1 cellular context compared by ENCODE assay signal in the genomic region with DNA sequence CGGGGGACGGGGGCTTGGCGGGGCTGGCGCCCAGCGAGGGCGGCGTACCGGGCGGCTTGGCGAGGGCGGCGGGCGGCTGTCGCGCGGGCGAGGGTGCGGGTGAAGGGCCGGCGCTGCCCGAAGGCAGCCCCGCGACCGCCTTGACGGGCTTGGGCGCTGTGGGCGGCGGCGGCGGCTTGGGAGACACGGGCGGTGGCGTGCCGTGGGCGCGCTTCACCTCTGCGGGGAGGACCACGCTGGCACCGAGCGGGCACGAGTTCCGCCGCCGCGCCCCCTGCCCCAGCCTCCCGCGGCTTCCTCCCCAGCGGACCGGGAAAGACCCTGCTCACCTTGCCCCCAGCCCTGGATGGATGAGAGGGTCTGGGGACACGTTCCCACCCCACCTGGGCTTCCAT.
TF ChIP-seq lines count a peak whose summit lies in the region.

No MANE protein-coding gene starts in this region.

TF ChIP-seq in GM23338, 12 proteins besides CTCF, POLR2A, EP300 and RAD21 (continued from another document):
- TF ChIP-seq, protein P1, sequence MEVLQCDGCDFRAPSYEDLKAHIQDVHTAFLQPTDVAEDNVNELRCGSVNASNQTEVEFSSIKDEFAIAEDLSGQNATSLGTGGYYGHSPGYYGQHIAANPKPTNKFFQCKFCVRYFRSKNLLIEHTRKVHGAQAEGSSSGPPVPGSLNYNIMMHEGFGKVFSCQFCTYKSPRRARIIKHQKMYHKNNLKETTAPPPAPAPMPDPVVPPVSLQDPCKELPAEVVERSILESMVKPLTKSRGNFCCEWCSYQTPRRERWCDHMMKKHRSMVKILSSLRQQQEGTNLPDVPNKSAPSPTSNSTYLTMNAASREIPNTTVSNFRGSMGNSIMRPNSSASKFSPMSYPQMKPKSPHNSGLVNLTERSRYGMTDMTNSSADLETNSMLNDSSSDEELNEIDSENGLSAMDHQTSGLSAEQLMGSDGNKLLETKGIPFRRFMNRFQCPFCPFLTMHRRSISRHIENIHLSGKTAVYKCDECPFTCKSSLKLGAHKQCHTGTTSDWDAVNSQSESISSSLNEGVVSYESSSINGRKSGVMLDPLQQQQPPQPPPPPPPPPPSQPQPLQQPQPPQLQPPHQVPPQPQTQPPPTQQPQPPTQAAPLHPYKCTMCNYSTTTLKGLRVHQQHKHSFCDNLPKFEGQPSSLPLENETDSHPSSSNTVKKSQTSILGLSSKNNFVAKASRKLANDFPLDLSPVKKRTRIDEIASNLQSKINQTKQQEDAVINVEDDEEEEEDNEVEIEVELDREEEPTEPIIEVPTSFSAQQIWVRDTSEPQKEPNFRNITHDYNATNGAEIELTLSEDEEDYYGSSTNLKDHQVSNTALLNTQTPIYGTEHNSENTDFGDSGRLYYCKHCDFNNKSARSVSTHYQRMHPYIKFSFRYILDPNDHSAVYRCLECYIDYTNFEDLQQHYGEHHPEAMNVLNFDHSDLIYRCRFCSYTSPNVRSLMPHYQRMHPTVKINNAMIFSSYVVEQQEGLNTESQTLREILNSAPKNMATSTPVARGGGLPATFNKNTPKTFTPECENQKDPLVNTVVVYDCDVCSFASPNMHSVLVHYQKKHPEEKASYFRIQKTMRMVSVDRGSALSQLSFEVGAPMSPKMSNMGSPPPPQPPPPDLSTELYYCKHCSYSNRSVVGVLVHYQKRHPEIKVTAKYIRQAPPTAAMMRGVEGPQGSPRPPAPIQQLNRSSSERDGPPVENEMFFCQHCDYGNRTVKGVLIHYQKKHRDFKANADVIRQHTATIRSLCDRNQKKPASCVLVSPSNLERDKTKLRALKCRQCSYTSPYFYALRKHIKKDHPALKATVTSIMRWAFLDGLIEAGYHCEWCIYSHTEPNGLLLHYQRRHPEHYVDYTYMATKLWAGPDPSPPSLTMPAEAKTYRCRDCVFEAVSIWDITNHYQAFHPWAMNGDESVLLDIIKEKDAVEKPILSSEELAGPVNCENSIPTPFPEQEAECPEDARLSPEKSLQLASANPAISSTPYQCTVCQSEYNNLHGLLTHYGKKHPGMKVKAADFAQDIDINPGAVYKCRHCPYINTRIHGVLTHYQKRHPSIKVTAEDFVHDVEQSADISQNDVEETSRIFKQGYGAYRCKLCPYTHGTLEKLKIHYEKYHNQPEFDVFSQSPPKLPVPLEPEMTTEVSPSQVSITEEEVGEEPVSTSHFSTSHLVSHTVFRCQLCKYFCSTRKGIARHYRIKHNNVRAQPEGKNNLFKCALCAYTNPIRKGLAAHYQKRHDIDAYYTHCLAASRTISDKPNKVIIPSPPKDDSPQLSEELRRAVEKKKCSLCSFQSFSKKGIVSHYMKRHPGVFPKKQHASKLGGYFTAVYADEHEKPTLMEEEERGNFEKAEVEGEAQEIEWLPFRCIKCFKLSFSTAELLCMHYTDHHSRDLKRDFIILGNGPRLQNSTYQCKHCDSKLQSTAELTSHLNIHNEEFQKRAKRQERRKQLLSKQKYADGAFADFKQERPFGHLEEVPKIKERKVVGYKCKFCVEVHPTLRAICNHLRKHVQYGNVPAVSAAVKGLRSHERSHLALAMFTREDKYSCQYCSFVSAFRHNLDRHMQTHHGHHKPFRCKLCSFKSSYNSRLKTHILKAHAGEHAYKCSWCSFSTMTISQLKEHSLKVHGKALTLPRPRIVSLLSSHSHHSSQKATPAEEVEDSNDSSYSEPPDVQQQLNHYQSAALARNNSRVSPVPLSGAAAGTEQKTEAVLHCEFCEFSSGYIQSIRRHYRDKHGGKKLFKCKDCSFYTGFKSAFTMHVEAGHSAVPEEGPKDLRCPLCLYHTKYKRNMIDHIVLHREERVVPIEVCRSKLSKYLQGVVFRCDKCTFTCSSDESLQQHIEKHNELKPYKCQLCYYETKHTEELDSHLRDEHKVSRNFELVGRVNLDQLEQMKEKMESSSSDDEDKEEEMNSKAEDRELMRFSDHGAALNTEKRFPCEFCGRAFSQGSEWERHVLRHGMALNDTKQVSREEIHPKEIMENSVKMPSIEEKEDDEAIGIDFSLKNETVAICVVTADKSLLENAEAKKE (CRISPR knock-in tag; IDR thresholded peaks at IDR 0.05) = no peak
